Comparison of ENCODE assay signal across 20 cellular contexts in the genomic region with DNA sequence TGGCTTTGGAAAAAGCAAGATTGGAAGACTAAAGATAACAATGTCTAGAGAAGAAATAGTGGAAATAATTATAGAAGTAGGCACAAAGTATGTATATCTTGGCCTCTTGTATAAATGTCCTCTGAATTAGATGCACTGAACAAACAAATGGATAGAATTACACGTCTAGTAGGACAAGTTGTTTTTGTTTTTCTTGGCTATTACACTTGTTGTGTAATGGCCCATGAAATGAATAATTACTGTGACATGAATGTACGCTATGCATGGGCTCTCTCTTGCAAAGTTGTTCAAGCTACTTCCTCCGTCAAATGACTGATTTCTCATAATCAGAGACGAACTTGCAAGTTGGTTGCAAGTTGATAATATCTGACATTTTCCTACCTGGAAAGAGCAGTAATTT.
DNase-seq lines count a peak whose midpoint lies in the region; ATAC-seq and TF ChIP-seq lines count a peak whose summit lies in the region.
"Had no signal": no experiment of that assay in that cellular context is flagged by ENCODE, and none has a peak within 500 bp of the region (broad histone marks: within the 10 kb centered on the region; RNA-seq: fewer than 3 reads in every experiment).

No MANE protein-coding gene starts in this region.

- 60 to 66% methylated on average over 4 of the region's 4 CpGs for WGBS in body of pancreas, 2 donors

- no peak for TF ChIP-seq CTCF in body of pancreas (IDR thresholded peaks at IDR 0.05)

- H3K36me3 ChIP-seq in adipocyte (ENCODE audit: control insufficient read depth, insufficient read depth, low read length, severe bottlenecking): no peaks in the 10 kb centered on the region
- no peaks in the 10 kb centered on the region for H3K36me3 ChIP-seq in body of pancreas (replicated peaks in 1 of 2; ENCODE audit: insufficient read depth in 1 of 2, low read depth in 2 of 2)
- H3K36me3 ChIP-seq: left ventricle myocardium inferior, MG63, right atrium auricular region, WERI-Rb-1 had no signal

- H3K4me1 ChIP-seq in adipocyte (ENCODE audit: control insufficient read depth, insufficient read depth, low read length) (peaks cover 35% of the 10 kb centered on the region), body of pancreas (no peaks in the 10 kb centered on the region)
- H3K4me1 ChIP-seq: right atrium auricular region had no signal

- H3K27me3 ChIP-seq in adipocyte (replicated peaks; ENCODE audit: control insufficient read depth, insufficient read depth, low read length) (no peaks in the 10 kb centered on the region), body of pancreas (no peaks in the 10 kb centered on the region)
- H3K27me3 ChIP-seq: MG63, right atrium auricular region had no signal

- TF ChIP-seq POLR2A in body of pancreas (IDR thresholded peaks at IDR 0.05): no peak

- no peak overlapping the region for H3K27ac ChIP-seq in body of pancreas
- H3K27ac ChIP-seq: left ventricle myocardium inferior, right atrium auricular region, WERI-Rb-1 had no signal

- H3K4me3 ChIP-seq in adipocyte (ENCODE audit: low read length): no peak overlapping the region
- H3K4me3 ChIP-seq in body of pancreas: no peak overlapping the region
- H3K4me3 ChIP-seq: left ventricle myocardium inferior, MG63, right atrium auricular region had no signal

- intact Hi-C loops in body of pancreas (cut with DNase I): no loop called here

- H3K9me3 ChIP-seq in adipocyte (ENCODE audit: control insufficient read depth, low read length) (no peaks in the 10 kb centered on the region), body of pancreas (no peaks in the 10 kb centered on the region)
- H3K9me3 ChIP-seq: left ventricle myocardium inferior, MG63, right atrium auricular region had no signal

- ATAC-seq in GM18907 (IDR thresholded peaks at IDR 0.05; ENCODE audit: unreplicated experiment): no peak
- ATAC-seq in body of pancreas: no peak

- DNase-seq in DMS79 (lab: John Stamatoyannopoulos, UW) (peak; percentile 70), NCI-H2029 (lab: John Stamatoyannopoulos, UW) (peak; percentile 3), adipocyte (ENCODE audit: low read depth) (peak; percentile 83), iris pigment epithelial cell (ENCODE audit: low read depth) (peak; percentile 73), AML-193 (lab: John Stamatoyannopoulos, UW) (no peak), DMS153 (lab: John Stamatoyannopoulos, UW) (no peak), body of pancreas (no peak)
- DNase-seq: activated CD4-positive, alpha-beta memory T cell treated with anti-CD3 and anti-CD28 coated beads, Interleukin-2, amount 10 ng/mL, durations not matched to agents 7 days and 5 days; activated T-cell treated with anti-CD3 and anti-CD28 coated beads, Interleukin-2, amount 50 U/mL, for 24 hours; CD8-positive, alpha-beta memory T cell; EL; hypothalamus; left ventricle myocardium inferior; MG63; NCI-H2081 treated with DMSO at 0.1 percent for 48 hours; SHP77; stimulated activated CD4-positive, alpha-beta T cell treated with anti-CD3 and anti-CD28 coated beads, Interleukin-1b, Interleukin-23, amount 100 ng/mL, for 48 hours; WERI-Rb-1 had no signal

- no peak overlapping the region for H3K9ac ChIP-seq in adipocyte (ENCODE audit: low read length)

Comparison
In these comparisons a context has a peak if more than half of its experiments do, and no peak if none do; other contexts are left out.
1. DNase-seq: peak in DMS79 (single experiment), NCI-H2029 (single experiment), adipocyte (single experiment) and iris pigment epithelial cell (single experiment); none in AML-193 (0 of 2), DMS153 (single experiment) and body of pancreas (0 of 4).